ENCODE assay signal across 8 cellular contexts in genomic region chr22:31970490-31971444, GRCh38. TPM values are rescaled to one million over a fixed set of nuclear protein-coding genes. Genes with fewer than 3 reads are reported as not detected.
DNase-seq lines count a peak whose midpoint lies in the region; FAIRE-seq and TF ChIP-seq lines count a peak whose summit lies in the region.

No MANE protein-coding gene starts in this region.

- H3K27me3 Mint-ChIP-seq in T-helper 1 cell treated with Interleukin-12 subunit alpha and Interleukin-12 subunit beta and Interleukin-4 antibody, amounts not matched to agents 30 μg/mL and 1 μg/mL, for 36 hours (ENCODE audit: low read depth) = peaks cover 10% of the 10 kb centered on the region

- no peaks in the 10 kb centered on the region for H4K20me1 ChIP-seq in GM23248 (ENCODE audit: insufficient read depth)

- H3K27ac ChIP-seq in GM23248 = no peak overlapping the region
- H3K27ac ChIP-seq in right atrium auricular region = no peak overlapping the region

- H3K9me3 ChIP-seq in GM23248 (ENCODE audit: low read depth) (no peaks in the 10 kb centered on the region), right atrium auricular region (no peaks in the 10 kb centered on the region)

- H3K4me3 Mint-ChIP-seq in T-helper 1 cell treated with Interleukin-12 subunit alpha and Interleukin-12 subunit beta and Interleukin-4 antibody, amounts not matched to agents 30 μg/mL and 1 μg/mL, for 36 hours = peak overlapping the region; percentile 77

- no peaks in the 10 kb centered on the region for H3K36me3 Mint-ChIP-seq in T-helper 1 cell treated with Interleukin-12 subunit alpha and Interleukin-12 subunit beta and Interleukin-4 antibody, amounts not matched to agents 30 μg/mL and 1 μg/mL, for 36 hours (ENCODE audit: low read depth)

- H3K4me3 ChIP-seq in GM23248 (peak overlapping the region; percentile 69), right atrium auricular region (peak overlapping the region in 1 of 2 donors; percentile 51)

- no peaks in the 10 kb centered on the region for H3K79me2 ChIP-seq in GM23248 (ENCODE audit: insufficient read depth)

- in situ Hi-C loops in GM23248 (cut with MboI) = no loop called here

- DNase-seq in D721Med (ENCODE audit: insufficient read length, low spot score) (peak; percentile 71), GM23248 (peak; percentile 79), NCI-H1092 treated with DMSO at 0.1 percent for 48 hours (lab: John Stamatoyannopoulos, UW) (peak; percentile 69), amygdala (lab: John Stamatoyannopoulos, UW) (peak in 51 of 56 donors; percentile 19 to 89 (median 73)), right atrium auricular region (ENCODE audit: low spot score) (peak; percentile 78), putamen (ENCODE audit: low spot score) (peak; percentile 79), urothelium cell line (ENCODE audit: low spot score) (peak; percentile 98)

- peaks cover 11% of the 10 kb centered on the region for H3K4me1 Mint-ChIP-seq in T-helper 1 cell treated with Interleukin-12 subunit alpha and Interleukin-12 subunit beta and Interleukin-4 antibody, amounts not matched to agents 30 μg/mL and 1 μg/mL, for 36 hours (ENCODE audit: low read depth)

- H3F3A ChIP-seq in GM23248 (ENCODE audit: insufficient read depth) = no peaks in the 10 kb centered on the region

- peak overlapping the region; percentile 10 for H3K27ac Mint-ChIP-seq in T-helper 1 cell treated with Interleukin-12 subunit alpha and Interleukin-12 subunit beta and Interleukin-4 antibody, amounts not matched to agents 30 μg/mL and 1 μg/mL, for 36 hours

- 12 to 17% methylated on average over 44 to 55 of the region's 55 CpGs for WGBS in GM23248 (ENCODE audit: low coverage in 1 of 2, low lambda C conversion rate in 2 of 2, missing lambda C conversion rate in 2 of 2), 2 experiments

- peak overlapping the region; percentile 77 for H3K4me2 ChIP-seq in GM23248 (ENCODE audit: unreplicated experiment)

- peak overlapping the region; percentile 58 for H3K9ac ChIP-seq in GM23248

- H3K9me3 Mint-ChIP-seq in T-helper 1 cell treated with Interleukin-12 subunit alpha and Interleukin-12 subunit beta and Interleukin-4 antibody, amounts not matched to agents 30 μg/mL and 1 μg/mL, for 36 hours = no peaks in the 10 kb centered on the region

- H3K9me2 ChIP-seq in GM23248 (ENCODE audit: insufficient read depth) = no peaks in the 10 kb centered on the region

- no peak for FAIRE-seq in D721Med (lab: Jason Lieb, UNC)
- peak; percentile 75 for FAIRE-seq in urothelium cell line (lab: Jason Lieb, UNC)

- H3K4me1 ChIP-seq in GM23248 (ENCODE audit: insufficient read depth) = no peaks in the 10 kb centered on the region
- peaks cover 0 to 12% of the 10 kb centered on the region in 2 donors for H3K4me1 ChIP-seq in right atrium auricular region

- TF ChIP-seq CTCF in D721Med (IDR thresholded peaks at IDR 0.05; ENCODE audit: insufficient read depth, missing control alignments) (peak; percentile 66), right atrium auricular region (IDR thresholded peaks at IDR 0.05) (peak; percentile 91 to 93)

- peak overlapping the region; percentile 81 for H2AFZ ChIP-seq in GM23248

- H3K36me3 ChIP-seq in GM23248 (ENCODE audit: low read depth) = no peaks in the 10 kb centered on the region
- H3K36me3 ChIP-seq in right atrium auricular region = no peaks in the 10 kb centered on the region

- H3K27me3 ChIP-seq in GM23248 (replicated peaks; ENCODE audit: insufficient read depth) (no peaks in the 10 kb centered on the region), right atrium auricular region (no peaks in the 10 kb centered on the region)

RNA-seq across cellular contexts. Expression of gene YWHAH, which starts 26.4 kb away (rescaled TPM):
- total RNA-seq in GM23248 (2014; rRNA removed; shearing (Covaris generic)) = 148 and 168 TPM in 2 replicates
- 237 and 248 TPM in 2 replicates for polyA plus RNA-seq in GM23248 (2016; fragmentation: Nextera tagmentation; extraction: Ambion mirVana)
- total RNA-seq in right atrium auricular region = 10 to 100 TPM; 47.9 to 92.0 TPM
